Comparison of ENCODE assay signal across 1 cellular context in genomic region chr4:70705146-70705855, GRCh38.
A peak's percentile ranks its signal among the peaks of the same experiment; 100 is the strongest.
TF ChIP-seq lines count a peak whose summit lies in the region.

No MANE protein-coding gene starts in this region.

TF ChIP-seq in K562, 482 proteins besides CTCF, POLR2A, EP300 and RAD21 (continued from another document and continues in another):
- TF ChIP-seq NKRF (IDR thresholded peaks at IDR 0.05; ENCODE audit: borderline replicate concordance) (peak; percentile 62; the same call in 1 of the 2 replicates), ZNF280B (CRISPR knock-in tag; IDR thresholded peaks at IDR 0.05) (no peak), L3MBTL2 (IDR thresholded peaks at IDR 0.05) (peak; percentile 99), MYNN (IDR thresholded peaks at IDR 0.05) (peak; percentile 28; the same call in 1 of the 2 replicates), MYNN (CRISPR knock-in tag; IDR thresholded peaks at IDR 0.05) (no peak), ZBTB7A (IDR thresholded peaks at IDR 0.05; ENCODE audit: borderline replicate concordance, control insufficient read depth, low read depth, low read length) (peak; percentile 91), MTA3 (IDR thresholded peaks at IDR 0.05; ENCODE audit: borderline replicate concordance) (0 out of 2 replicates have a peak, but pooled peaks have one; percentile 52), VEZF1 (CRISPR knock-in tag; IDR thresholded peaks at IDR 0.05) (peak; percentile 86), FOXJ2 (tag; IDR thresholded peaks at IDR 0.05) (no peak), FUS (optimal IDR thresholded peaks at IDR 0.05; ENCODE audit: low read depth, low read length) (peak; percentile 72), YY1 (IDR thresholded peaks at IDR 0.05; ENCODE audit: borderline replicate concordance in 1 of 3, control insufficient read depth in 1 of 3, extremely low read depth in 1 of 3, insufficient read depth in 3 of 3, insufficient read length in 1 of 3, insufficient replicate concordance in 2 of 3, low read depth in 1 of 3, low read length in 2 of 3) (peak in 1 of 3 experiments; percentile 11), ZNF175 (CRISPR knock-in tag; IDR thresholded peaks at IDR 0.05; ENCODE audit: low read depth) (0 out of 2 replicates have a peak, but pooled peaks have one; percentile 75), TFAP4 (CRISPR knock-in tag; IDR thresholded peaks at IDR 0.05; ENCODE audit: borderline replicate concordance) (peak; percentile 88), SP1 (CRISPR knock-in tag; IDR thresholded peaks at IDR 0.05) (peak; percentile 0; the same call in 1 of the 2 replicates), EP400 (IDR thresholded peaks at IDR 0.05) (peak; percentile 89), POLR2H (tag; IDR thresholded peaks at IDR 0.05; ENCODE audit: low read depth) (0 out of 2 replicates have a peak, but pooled peaks have one; percentile 48), NCOA6 (IDR thresholded peaks at IDR 0.05) (peak; percentile 24; the same call in 1 of the 2 replicates), STAT6 (CRISPR knock-in tag; IDR thresholded peaks at IDR 0.05) (no peak), ARID4B (CRISPR knock-in tag; IDR thresholded peaks at IDR 0.05) (peak; percentile 60; the same call in 1 of the 2 replicates), NRF1 (conservative IDR thresholded peaks at IDR 0.05 in 1 of 2, IDR thresholded peaks at IDR 0.05 in 1 of 2) (peak; percentile 77 to 79), MAZ (CRISPR knock-in tag; conservative IDR thresholded peaks at IDR 0.05 in 1 of 2, IDR thresholded peaks at IDR 0.05 in 1 of 2) (peak; percentile 91 to 93), RBM25 (IDR thresholded peaks at IDR 0.05; ENCODE audit: low read depth, low read length, severe bottlenecking) (peak; percentile 4), CCAR2 (IDR thresholded peaks at IDR 0.05; ENCODE audit: low read depth, low read length) (no peak), ZBTB8A (IDR thresholded peaks at IDR 0.05; ENCODE audit: partially characterized antibody) (no peak), ZNF639 (CRISPR knock-in tag; conservative IDR thresholded peaks at IDR 0.05 in 1 of 2, IDR thresholded peaks at IDR 0.05 in 1 of 2) (peak in 1 of 2 experiments; percentile 82; a peak in 2 of 4 replicates), ZBTB40 (IDR thresholded peaks at IDR 0.05) (no peak), ZBTB40 (CRISPR knock-in tag; IDR thresholded peaks at IDR 0.05) (peak; percentile 37; the same call in 1 of the 2 replicates), MTA1 (IDR thresholded peaks at IDR 0.05; ENCODE audit: borderline replicate concordance) (no peak)
